In genomic region chrX:54865208-54865607, GRCh38 we compare ENCODE assay signal across 18 cellular contexts.
"Had no signal": no experiment of that assay in that cellular context is flagged by ENCODE, and none has a peak within 500 bp of the region (broad histone marks: within the 10 kb centered on the region; RNA-seq: fewer than 3 reads in every experiment).

No MANE protein-coding gene starts in this region.

- DNase-seq: activated CD4-positive, alpha-beta T cell treated with anti-CD3 and anti-CD28 coated beads, Interleukin-2, amount 10 ng/mL, durations not matched to agents 24 days and 14 days; activated CD8-positive, alpha-beta memory T cell treated with anti-CD3 and anti-CD28 coated beads for 24 hours; activated naive CD4-positive, alpha-beta T cell; activated naive CD8-positive, alpha-beta T cell treated with anti-CD3 and anti-CD28 coated beads, Interleukin-2, amount 10 ng/mL, durations not matched to agents 7 days and 5 days; activated T-cell treated with anti-CD3 and anti-CD28 coated beads for 4 hours; brain microvascular endothelial cell; effector CD4-positive, alpha-beta T cell; hippocampal formation; mammary epithelial cell; naive thymus-derived CD4-positive, alpha-beta T cell; pancreas; trophoblast cell had no signal

- ATAC-seq: left lobe of liver; naive thymus-derived CD4-positive, alpha-beta T cell; pancreas; sciatic nerve; WTC11 had no signal

- H3K36me3 Mint-ChIP-seq: activated naive CD8-positive, alpha-beta T cell treated with anti-CD3 and anti-CD28 coated beads, Interleukin-2, amount 10 ng/mL, durations not matched to agents 7 days and 5 days; WTC11 had no signal

- H3K4me1 Mint-ChIP-seq: activated CD4-positive, alpha-beta T cell treated with anti-CD3 and anti-CD28 coated beads, Interleukin-2, amount 10 ng/mL, durations not matched to agents 24 days and 14 days; central memory CD8-positive, alpha-beta T cell; naive thymus-derived CD4-positive, alpha-beta T cell; WTC11 had no signal

- FAIRE-seq: keratinocyte had no signal

- H3K27me3 Mint-ChIP-seq: activated naive CD8-positive, alpha-beta T cell treated with anti-CD3 and anti-CD28 coated beads, Interleukin-2, amount 10 ng/mL, durations not matched to agents 7 days and 5 days; stimulated activated naive CD8-positive, alpha-beta T cell treated with anti-CD3 and anti-CD28 coated beads, Interleukin-15, Interleukin-2, amounts not matched to agents 100 ng/mL and 50 ng/mL, for 24 hours had no signal

- H3K9me3 Mint-ChIP-seq: activated CD4-positive, alpha-beta T cell treated with anti-CD3 and anti-CD28 coated beads, Interleukin-2, amount 10 ng/mL, durations not matched to agents 24 days and 14 days had no signal

- H3K27ac Mint-ChIP-seq: activated CD4-positive, alpha-beta T cell treated with anti-CD3 and anti-CD28 coated beads, Interleukin-2, amount 10 ng/mL, durations not matched to agents 24 days and 14 days; activated naive CD8-positive, alpha-beta T cell treated with anti-CD3 and anti-CD28 coated beads, Interleukin-2, amount 10 ng/mL, durations not matched to agents 7 days and 5 days; naive thymus-derived CD4-positive, alpha-beta T cell; stimulated activated naive CD8-positive, alpha-beta T cell treated with anti-CD3 and anti-CD28 coated beads, Interleukin-15, Interleukin-2, amounts not matched to agents 100 ng/mL and 50 ng/mL, for 24 hours; WTC11 had no signal

- H3K4me3 Mint-ChIP-seq: activated CD4-positive, alpha-beta T cell treated with anti-CD3 and anti-CD28 coated beads, Interleukin-2, amount 10 ng/mL, durations not matched to agents 24 days and 14 days; activated naive CD8-positive, alpha-beta T cell treated with anti-CD3 and anti-CD28 coated beads, Interleukin-2, amount 10 ng/mL, durations not matched to agents 7 days and 5 days; central memory CD8-positive, alpha-beta T cell; naive thymus-derived CD4-positive, alpha-beta T cell; stimulated activated naive CD8-positive, alpha-beta T cell treated with anti-CD3 and anti-CD28 coated beads, Interleukin-15, Interleukin-2, amounts not matched to agents 100 ng/mL and 50 ng/mL, for 24 hours; WTC11 had no signal
